In genomic region chr10:32911285-32912016, GRCh38 we compare ENCODE assay signal across 1 cellular context.
TF ChIP-seq lines count a peak whose summit lies in the region.

No MANE protein-coding gene starts in this region.

TF ChIP-seq in IMR-90, 13 proteins besides CTCF, POLR2A, EP300 and RAD21:
- TF ChIP-seq RFX5 (IDR thresholded peaks at IDR 0.05; ENCODE audit: low read depth, low read length), result no peak
- no peak for TF ChIP-seq BHLHE40 (IDR thresholded peaks at IDR 0.05; ENCODE audit: low read depth, low read length)
- no peak for TF ChIP-seq SMC3 (IDR thresholded peaks at IDR 0.05; ENCODE audit: low read depth, low read length)
- TF ChIP-seq CEBPB (IDR thresholded peaks at IDR 0.05; ENCODE audit: low read depth, low read length), result no peak
- no peak for TF ChIP-seq MXI1 (IDR thresholded peaks at IDR 0.05; ENCODE audit: borderline replicate concordance, low read depth, low read length)
- no peak for TF ChIP-seq MAFK (IDR thresholded peaks at IDR 0.05; ENCODE audit: low read depth, low read length)
- TF ChIP-seq FOS (IDR thresholded peaks at IDR 0.05; ENCODE audit: low read depth, low read length), result no peak
- no peak for TF ChIP-seq RCOR1 (IDR thresholded peaks at IDR 0.05; ENCODE audit: insufficient replicate concordance, low read length)
- TF ChIP-seq ELK1 (IDR thresholded peaks at IDR 0.05; ENCODE audit: borderline replicate concordance, low read depth, low read length), result no peak
- TF ChIP-seq CHD1 (IDR thresholded peaks at IDR 0.05; ENCODE audit: low read depth, low read length), result no peak
- TF ChIP-seq USF2 (IDR thresholded peaks at IDR 0.05; ENCODE audit: low read depth, low read length), result no peak
- no peak for TF ChIP-seq MAZ (IDR thresholded peaks at IDR 0.05; ENCODE audit: borderline replicate concordance, low read depth, low read length)
- no peak for TF ChIP-seq NFE2L2 (IDR thresholded peaks at IDR 0.05; ENCODE audit: low read depth, low read length)
